In the genomic region with DNA sequence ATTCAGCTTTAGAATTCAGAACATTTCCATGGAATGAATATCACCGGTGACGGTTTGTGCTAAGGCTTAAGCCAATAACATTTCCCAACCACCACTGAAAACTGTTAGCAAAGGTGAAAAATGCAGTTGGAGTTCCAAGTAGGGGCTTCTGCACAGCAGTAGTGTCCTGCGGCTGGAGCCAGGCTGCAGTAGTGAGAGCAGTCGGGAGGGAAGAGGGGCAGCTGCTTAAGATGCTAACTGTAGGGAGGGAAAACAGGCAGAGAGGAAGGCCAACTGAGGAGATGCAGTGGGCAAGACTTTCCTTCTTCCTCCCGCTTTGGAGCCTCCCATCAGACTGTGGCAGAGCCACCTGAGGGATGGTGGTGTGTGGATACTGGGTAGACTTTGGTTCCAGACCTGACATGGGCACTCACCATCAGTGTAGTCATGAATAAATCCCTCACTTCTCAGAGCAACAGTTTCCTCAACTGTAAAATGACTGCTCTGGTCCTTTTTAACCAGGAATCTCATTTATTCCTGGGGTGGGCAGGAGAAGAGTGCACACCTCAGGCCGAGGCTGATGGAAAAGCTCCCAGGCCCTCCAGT, we compare ENCODE assay signal across 16 cellular contexts. TPM values are rescaled to one million over a fixed set of nuclear protein-coding genes. Genes with fewer than 3 reads are reported as not detected.
DNase-seq lines count a peak whose midpoint lies in the region; TF ChIP-seq lines count a peak whose summit lies in the region.
"Had no signal": no experiment of that assay in that cellular context is flagged by ENCODE, and none has a peak within 500 bp of the region (broad histone marks: within the 10 kb centered on the region; RNA-seq: fewer than 3 reads in every experiment).

No MANE protein-coding gene starts in this region.

- CTCF ChIA-PET in A673 (lab: Charles Lee) = no interaction called here

- H3K27me3 Mint-ChIP-seq in endodermal cell (ENCODE audit: insufficient read depth) = peaks cover 16% of the 10 kb centered on the region
- H3K27me3 Mint-ChIP-seq in nephron progenitor cell (ENCODE audit: low read depth, poor library complexity) = peaks cover 46% of the 10 kb centered on the region
- peaks cover 19% of the 10 kb centered on the region for H3K27me3 Mint-ChIP-seq in type B pancreatic cell

- no TSS peak for BruUV-seq in A673 (replicated peaks; lab: Mats Ljungman, UMichigan)

- H3K9me3 Mint-ChIP-seq in endodermal cell (no peaks in the 10 kb centered on the region), nephron progenitor cell (peaks cover 9% of the 10 kb centered on the region), type B pancreatic cell (no peaks in the 10 kb centered on the region)
- H3K9me3 Mint-ChIP-seq: activated naive CD4-positive, alpha-beta T cell treated with anti-CD3 and anti-CD28 coated beads, Interleukin-2, amount 50 U/mL, for 72 hours; natural killer cell had no signal

- peaks cover 10% of the 10 kb centered on the region for H3K4me1 ChIP-seq in endodermal cell (ENCODE audit: control insufficient read depth, insufficient read depth, low read length)
- H3K4me1 ChIP-seq in A673 (ENCODE audit: insufficient read depth, low read length, poor library complexity, severe bottlenecking) = peaks cover 4% of the 10 kb centered on the region

- intact Hi-C loops in A673 (cut with micrococcal nuclease; ENCODE audit: unreplicated experiment) = no loop called here

- 47 to 67% methylated on average over 3 to 6 of the region's 6 CpGs for WGBS in endodermal cell (ENCODE audit: insufficient coverage in 1 of 2, insufficient read length in 1 of 2), 2 experiments

- no peaks in the 10 kb centered on the region for H3K9me3 ChIP-seq in endodermal cell (ENCODE audit: control insufficient read depth, low read length)
- no peaks in the 10 kb centered on the region for H3K9me3 ChIP-seq in A673 (ENCODE audit: low read depth, low read length, poor library complexity, severe bottlenecking)

- DNase-seq in NCI-H82 (lab: John Stamatoyannopoulos, UW) (peak; percentile 10), NCI-H82 treated with DMSO at 0.1 percent for 48 hours (lab: John Stamatoyannopoulos, UW; ENCODE audit: unreplicated experiment) (no peak), endodermal cell (no peak), nephron progenitor cell (no peak), type B pancreatic cell (ENCODE audit: extremely low spot score, unreplicated experiment) (no peak), hepatic stellate cell (ENCODE audit: low spot score) (no peak), NCI-H1930 (lab: John Stamatoyannopoulos, UW) (no peak), A673 (ENCODE audit: low spot score) (no peak)
- DNase-seq: effector CD8-positive, alpha-beta T cell; natural killer cell; NCI-H2081 treated with DMSO at 0.1 percent for 48 hours; OCI-M1; stimulated activated naive CD4-positive, alpha-beta T cell treated with Interleukin-2 at 50 U/mL for 16 hours had no signal

- H3K4me3 ChIP-seq in endodermal cell (ENCODE audit: low read length) = peak overlapping the region; percentile 94
- H3K4me3 ChIP-seq in A673 (ENCODE audit: low read depth, low read length, poor library complexity, severe bottlenecking) = no peak overlapping the region

- H3K27me3 ChIP-seq in endodermal cell (ENCODE audit: control insufficient read depth, insufficient read depth, low read length, poor library complexity, severe bottlenecking) = peaks cover 26% of the 10 kb centered on the region
- H3K27me3 ChIP-seq in A673 (replicated peaks; ENCODE audit: insufficient read depth, low read depth, low read length, poor library complexity) = no peaks in the 10 kb centered on the region

- peak overlapping the region; percentile 88 for H3K4me3 Mint-ChIP-seq in endodermal cell
- peak overlapping the region; percentile 23 for H3K4me3 Mint-ChIP-seq in nephron progenitor cell
- peak overlapping the region; percentile 95 for H3K4me3 Mint-ChIP-seq in type B pancreatic cell
- H3K4me3 Mint-ChIP-seq: natural killer cell had no signal

- H3K9ac ChIP-seq in endodermal cell (ENCODE audit: extremely low read depth, low read length, poor library complexity, severe bottlenecking) = no peak overlapping the region
- H3K9ac ChIP-seq: KMS-11 had no signal

- H3K27ac Mint-ChIP-seq in endodermal cell = peak overlapping the region; percentile 39
- H3K27ac Mint-ChIP-seq in nephron progenitor cell = no peak overlapping the region
- H3K27ac Mint-ChIP-seq in type B pancreatic cell = no peak overlapping the region
- H3K27ac Mint-ChIP-seq: activated naive CD4-positive, alpha-beta T cell treated with anti-CD3 and anti-CD28 coated beads, Interleukin-2, amount 50 U/mL, for 72 hours; natural killer cell had no signal

- POLR2A ChIA-PET in A673 (lab: Charles Lee; ENCODE audit: low non-redundant PET) = no interaction called here

- H3K36me3 ChIP-seq in endodermal cell (ENCODE audit: control insufficient read depth, insufficient read depth, low read length) (peaks cover 46% of the 10 kb centered on the region), A673 (ENCODE audit: insufficient read depth, low read length, poor library complexity, severe bottlenecking) (peaks cover 9% of the 10 kb centered on the region)

- TF ChIP-seq CTCF in endodermal cell (conservative IDR thresholded peaks at IDR 0.05) (peak; percentile 57), nephron progenitor cell (IDR thresholded peaks at IDR 0.05) (no peak), type B pancreatic cell (conservative IDR thresholded peaks at IDR 0.05) (no peak), A673 (conservative IDR thresholded peaks at IDR 0.05; ENCODE audit: low read depth, low read length) (no peak)

- H3K4me1 Mint-ChIP-seq in endodermal cell = peaks cover 52% of the 10 kb centered on the region
- peaks cover 49% of the 10 kb centered on the region for H3K4me1 Mint-ChIP-seq in nephron progenitor cell
- H3K4me1 Mint-ChIP-seq in type B pancreatic cell (ENCODE audit: unreplicated experiment) = peaks cover 18% of the 10 kb centered on the region

- peaks cover 48% of the 10 kb centered on the region for H3K36me3 Mint-ChIP-seq in endodermal cell (ENCODE audit: low read depth)
- H3K36me3 Mint-ChIP-seq in nephron progenitor cell (ENCODE audit: low read depth) = peaks cover 42% of the 10 kb centered on the region
- H3K36me3 Mint-ChIP-seq in type B pancreatic cell = peaks cover 26% of the 10 kb centered on the region
- H3K36me3 Mint-ChIP-seq: natural killer cell had no signal

- H3K27ac ChIP-seq in endodermal cell (ENCODE audit: low read depth, low read length) (no peak overlapping the region), A673 (ENCODE audit: low read depth, low read length, poor library complexity, severe bottlenecking) (no peak overlapping the region)
- H3K27ac ChIP-seq: 22Rv1, KMS-11 had no signal

RNA-seq across cellular contexts. Expression of gene F3, which starts 3.2 kb away (rescaled TPM):
- total RNA-seq in endodermal cell (10 to 100 TPM; 27.6 to 38.1 TPM), type B pancreatic cell (ENCODE audit: low replicate concordance) (102 and 207 TPM in 2 replicates), A673 (2021) (5.6 and 6.5 TPM in 2 replicates)
- 13.1 TPM for polyA plus RNA-seq in endodermal cell (2013, experiment 1 of 2)
- polyA plus RNA-seq in endodermal cell (2013, experiment 2 of 2) = 11.4 TPM

Comparison
In these comparisons a context has a peak if more than half of its experiments do, and no peak if none do; other contexts are left out.
1. H3K4me3 Mint-ChIP-seq: peak in every context shown above with its lines; median percentile 95 in type B pancreatic cell; 88 in endodermal cell; 23 in nephron progenitor cell.